ENCODE assay signal across 36 cellular contexts in genomic region chr9:108652851-108653250, GRCh38.
"Had no signal": no experiment of that assay in that cellular context is flagged by ENCODE, and none has a peak within 500 bp of the region (broad histone marks: within the 10 kb centered on the region; RNA-seq: fewer than 3 reads in every experiment).

No MANE protein-coding gene starts in this region.

- H3K36me3 ChIP-seq: MG63 had no signal

- DNase-seq: Karpas-422, Kasumi-1, KG1, MG63, MM.1S, MV-4-11, NCI-H1048, NCI-H1092, NCI-H1092 treated with DMSO at 0.1 percent for 48 hours, NCI-H1105, NCI-H1105 treated with DMSO at 0.1 percent for 48 hours, NCI-H1417, NCI-H1417 treated with DMSO at 0.1 percent for 48 hours, NCI-H1436, NCI-H1436 treated with DMSO at 0.1 percent for 48 hours, NCI-H146, NCI-H1694, NCI-H1694 treated with DMSO at 0.1 percent for 48 hours, NCI-H187, NCI-H187 treated with DMSO at 0.1 percent for 48 hours, NCI-H1930, NCI-H2029, NCI-H2029 treated with DMSO at 0.1 percent for 48 hours, NCI-H2081, NCI-H2081 treated with DMSO at 0.1 percent for 48 hours, NCI-H2107, NCI-H2171, NCI-H2171 treated with DMSO at 0.1 percent for 48 hours, NCI-H2227 treated with DMSO at 0.1 percent for 48 hours, NCI-H226, NCI-H345, NCI-H446, NCI-H446 treated with DMSO at 0.1 percent for 48 hours, NCI-H510A, NCI-H510A treated with DMSO at 0.1 percent for 48 hours had no signal

- H3K27me3 ChIP-seq: MG63 had no signal

- H3K4me3 ChIP-seq: MG63 had no signal

- H3K9ac ChIP-seq: KMS-11 had no signal

- H3K9me3 ChIP-seq: MG63 had no signal

- H3K4me2 ChIP-seq: KMS-11 had no signal

- H3K27ac ChIP-seq: KMS-11 had no signal
